Comparison of ENCODE assay signal across 36 cellular contexts in the genomic region with DNA sequence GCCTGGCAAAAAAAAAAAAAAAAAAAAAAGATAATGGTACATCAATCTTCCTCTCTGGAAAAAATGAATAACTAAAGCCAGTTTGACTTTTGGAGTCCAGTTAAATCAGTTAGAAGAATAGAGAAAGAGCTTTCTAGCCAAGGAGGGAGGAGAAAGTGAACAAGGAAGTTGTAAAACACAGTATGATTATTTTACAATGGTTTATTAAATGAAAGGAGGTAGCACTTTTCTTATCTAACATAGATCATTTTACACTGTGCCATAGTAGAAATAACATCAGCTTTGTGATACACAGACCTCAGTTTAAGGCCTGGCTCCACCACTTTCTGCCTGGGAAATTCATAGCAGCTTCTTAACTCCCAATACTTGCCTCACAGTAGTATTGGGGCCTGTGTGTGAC. TPM values are rescaled to one million over a fixed set of nuclear protein-coding genes. Genes with fewer than 3 reads are reported as not detected.
"Had no signal": no experiment of that assay in that cellular context is flagged by ENCODE, and none has a peak within 500 bp of the region (broad histone marks: within the 10 kb centered on the region; RNA-seq: fewer than 3 reads in every experiment).

No MANE protein-coding gene starts in this region.

- H3K36me3 ChIP-seq: ascending aorta, breast epithelium, cardiac muscle cell, esophagus muscularis mucosa, gastrocnemius medialis had no signal

- H3K4me1 Mint-ChIP-seq: activated CD4-positive, alpha-beta T cell treated with anti-CD3 and anti-CD28 coated beads for 36 hours; activated CD4-positive, alpha-beta T cell treated with anti-CD3 and anti-CD28 coated beads, Interleukin-2, amount 10 ng/mL, durations not matched to agents 24 days and 14 days; activated CD8-positive, alpha-beta memory T cell treated with anti-CD3 and anti-CD28 coated beads, Interleukin-2, amount 10 ng/mL, durations not matched to agents 7 days and 5 days; activated naive CD4-positive, alpha-beta T cell treated with anti-CD3 and anti-CD28 coated beads, Interleukin-2, amount 10 ng/mL, durations not matched to agents 7 days and 5 days; activated naive CD8-positive, alpha-beta T cell treated with anti-CD3 and anti-CD28 coated beads, Interleukin-2, amount 10 ng/mL, durations not matched to agents 7 days and 5 days; brain; T-cell; T-helper 17 cell had no signal

- H3K4me1 ChIP-seq: ascending aorta, breast epithelium, esophagus muscularis mucosa, foreskin keratinocyte, gastrocnemius medialis had no signal

- H3K4me3 ChIP-seq: ascending aorta, breast epithelium, cardiac muscle cell, esophagus muscularis mucosa, gastrocnemius medialis had no signal

- H3K9me3 Mint-ChIP-seq: activated CD4-positive, alpha-beta memory T cell treated with anti-CD3 and anti-CD28 coated beads for 36 hours; activated CD4-positive, alpha-beta T cell treated with anti-CD3 and anti-CD28 coated beads, Interleukin-2, amount 10 ng/mL, durations not matched to agents 24 days and 14 days; activated naive CD4-positive, alpha-beta T cell treated with anti-CD3 and anti-CD28 coated beads, Interleukin-2, amount 10 ng/mL, durations not matched to agents 7 days and 5 days; activated naive CD4-positive, alpha-beta T cell treated with anti-CD3 and anti-CD28 coated beads, Interleukin-2, amount 50 U/mL, for 72 hours; activated naive CD8-positive, alpha-beta T cell treated with anti-CD3 and anti-CD28 coated beads, Interleukin-2, amount 10 ng/mL, durations not matched to agents 7 days and 5 days; activated T-helper 1 cell treated with anti-CD3 and anti-CD28 coated beads, Interleukin-12 subunit alpha, Interleukin-12 subunit beta, Interleukin-2, Interleukin-4 antibody, amounts not matched to agents 30 ng/mL and 10 ng/mL and 1 ng/mL, durations not matched to agents 14 hours and 24 hours and 36 hours; brain; T-helper 2 cell treated with Interferon-gamma antibody and Interleukin-4, amounts not matched to agents 5 μg/mL and 100 μg/mL, for 36 hours had no signal

- H3K36me3 Mint-ChIP-seq: activated CD4-positive, alpha-beta memory T cell treated with anti-CD3 and anti-CD28 coated beads for 36 hours; activated CD8-positive, alpha-beta memory T cell treated with anti-CD3 and anti-CD28 coated beads, Interleukin-2, amount 10 ng/mL, durations not matched to agents 7 days and 5 days; activated naive CD4-positive, alpha-beta T cell treated with anti-CD3 and anti-CD28 coated beads, Interleukin-2, amount 10 ng/mL, durations not matched to agents 7 days and 5 days; activated naive CD4-positive, alpha-beta T cell treated with anti-CD3 and anti-CD28 coated beads, Interleukin-2, amount 50 U/mL, for 72 hours; activated naive CD8-positive, alpha-beta T cell treated with anti-CD3 and anti-CD28 coated beads, Interleukin-2, amount 10 ng/mL, durations not matched to agents 7 days and 5 days; brain; T-cell had no signal

- H3K9me3 ChIP-seq: ascending aorta, breast epithelium, esophagus muscularis mucosa, gastrocnemius medialis had no signal

- DNase-seq: activated CD4-positive, alpha-beta memory T cell treated with anti-CD3 and anti-CD28 coated beads for 36 hours; activated CD4-positive, alpha-beta T cell treated with anti-CD3 and anti-CD28 coated beads for 36 hours; activated CD4-positive, alpha-beta T cell treated with anti-CD3 and anti-CD28 coated beads, Interleukin-2, amount 10 ng/mL, durations not matched to agents 24 days and 14 days; activated CD4-positive, CD25-positive, alpha-beta regulatory T cell; activated CD4-positive, CD25-positive, alpha-beta regulatory T cell treated with anti-CD3 and anti-CD28 coated beads, Interleukin-2, amount 50 U/mL, for 72 hours; activated CD8-positive, alpha-beta memory T cell treated with anti-CD3 and anti-CD28 coated beads, Interleukin-2, amount 10 ng/mL, durations not matched to agents 7 days and 5 days; activated CD8-positive, alpha-beta memory T cell treated with anti-CD3 and anti-CD28 coated beads, Interleukin-2, amount 50 U/mL, for 4 hours; activated CD8-positive, alpha-beta T cell treated with anti-CD3 and anti-CD28 coated beads, Interleukin-2, amount 10 ng/mL, durations not matched to agents 7 days and 5 days; activated effector memory CD4-positive, alpha-beta T cell treated with anti-CD3 and anti-CD28 coated beads, Interleukin-2, amount 50 U/mL, for 16 hours; activated naive CD4-positive, alpha-beta T cell; activated naive CD4-positive, alpha-beta T cell treated with anti-CD3 and anti-CD28 coated beads, Interleukin-2, amount 10 ng/mL, durations not matched to agents 7 days and 5 days; activated naive CD8-positive, alpha-beta T cell treated with anti-CD3 and anti-CD28 coated beads, Interleukin-2, amount 10 ng/mL, durations not matched to agents 7 days and 5 days; activated T-cell treated with anti-CD3 and anti-CD28 coated beads, Interleukin-2, amount 50 U/mL, for 1 hour; activated T-cell treated with anti-CD3 and anti-CD28 coated beads, Interleukin-2, amount 50 U/mL, for 48 hours; central memory CD4-positive, alpha-beta T cell; cerebellar nuclear complex; cortex of kidney; dermis blood vessel endothelial cell; effector CD4-positive, alpha-beta T cell; effector memory CD8-positive, alpha-beta T cell; erythroblast; foreskin keratinocyte; gastrocnemius medialis; glutamatergic neuron; SW 1271; T-cell; T-helper 17 cell had no signal

- ATAC-seq: activated CD4-positive, alpha-beta T cell treated with anti-CD3 and anti-CD28 coated beads for 36 hours; activated CD8-positive, alpha-beta memory T cell treated with anti-CD3 and anti-CD28 coated beads, Interleukin-2, amount 10 ng/mL, durations not matched to agents 7 days and 5 days; activated CD8-positive, alpha-beta T cell treated with anti-CD3 and anti-CD28 coated beads, Interleukin-2, amount 10 ng/mL, durations not matched to agents 7 days and 5 days; activated naive CD4-positive, alpha-beta T cell treated with anti-CD3 and anti-CD28 coated beads, Interleukin-2, amount 50 U/mL, for 72 hours; effector memory CD8-positive, alpha-beta T cell; foreskin keratinocyte; gastrocnemius medialis; T-cell; T-helper 17 cell had no signal

- H3K4me3 Mint-ChIP-seq: activated CD4-positive, alpha-beta memory T cell treated with anti-CD3 and anti-CD28 coated beads for 36 hours; activated CD4-positive, alpha-beta T cell treated with anti-CD3 and anti-CD28 coated beads for 36 hours; activated CD4-positive, alpha-beta T cell treated with anti-CD3 and anti-CD28 coated beads, Interleukin-2, amount 10 ng/mL, durations not matched to agents 24 days and 14 days; activated CD8-positive, alpha-beta memory T cell treated with anti-CD3 and anti-CD28 coated beads, Interleukin-2, amount 10 ng/mL, durations not matched to agents 7 days and 5 days; activated CD8-positive, alpha-beta T cell treated with anti-CD3 and anti-CD28 coated beads, Interleukin-2, amount 10 ng/mL, durations not matched to agents 7 days and 5 days; activated naive CD4-positive, alpha-beta T cell treated with anti-CD3 and anti-CD28 coated beads, Interleukin-2, amount 10 ng/mL, durations not matched to agents 7 days and 5 days; activated naive CD8-positive, alpha-beta T cell treated with anti-CD3 and anti-CD28 coated beads, Interleukin-2, amount 10 ng/mL, durations not matched to agents 7 days and 5 days; activated T-helper 1 cell treated with anti-CD3 and anti-CD28 coated beads, Interleukin-12 subunit alpha, Interleukin-12 subunit beta, Interleukin-2, Interleukin-4 antibody, amounts not matched to agents 30 ng/mL and 10 ng/mL and 1 ng/mL, durations not matched to agents 14 hours and 24 hours and 36 hours; brain; effector memory CD8-positive, alpha-beta T cell; T-cell; T-helper 17 cell; T-helper 2 cell treated with Interferon-gamma antibody and Interleukin-4, amounts not matched to agents 5 μg/mL and 100 μg/mL, for 36 hours had no signal

- H3K27me3 ChIP-seq: ascending aorta, breast epithelium, cardiac muscle cell, esophagus muscularis mucosa, foreskin keratinocyte, gastrocnemius medialis had no signal

- H3K27ac Mint-ChIP-seq: activated CD4-positive, alpha-beta memory T cell treated with anti-CD3 and anti-CD28 coated beads for 36 hours; activated CD4-positive, alpha-beta T cell treated with anti-CD3 and anti-CD28 coated beads for 36 hours; activated CD4-positive, alpha-beta T cell treated with anti-CD3 and anti-CD28 coated beads, Interleukin-2, amount 10 ng/mL, durations not matched to agents 24 days and 14 days; activated CD8-positive, alpha-beta memory T cell treated with anti-CD3 and anti-CD28 coated beads, Interleukin-2, amount 10 ng/mL, durations not matched to agents 7 days and 5 days; activated CD8-positive, alpha-beta T cell treated with anti-CD3 and anti-CD28 coated beads, Interleukin-2, amount 10 ng/mL, durations not matched to agents 7 days and 5 days; activated naive CD4-positive, alpha-beta T cell treated with anti-CD3 and anti-CD28 coated beads, Interleukin-2, amount 10 ng/mL, durations not matched to agents 7 days and 5 days; activated naive CD4-positive, alpha-beta T cell treated with anti-CD3 and anti-CD28 coated beads, Interleukin-2, amount 50 U/mL, for 72 hours; activated naive CD8-positive, alpha-beta T cell treated with anti-CD3 and anti-CD28 coated beads, Interleukin-2, amount 10 ng/mL, durations not matched to agents 7 days and 5 days; activated T-helper 1 cell treated with anti-CD3 and anti-CD28 coated beads, Interleukin-12 subunit alpha, Interleukin-12 subunit beta, Interleukin-2, Interleukin-4 antibody, amounts not matched to agents 30 ng/mL and 10 ng/mL and 1 ng/mL, durations not matched to agents 14 hours and 24 hours and 36 hours; activated T-helper 2 cell treated with anti-CD3 and anti-CD28 coated beads, Interferon-gamma antibody, Interleukin-2, Interleukin-4, amounts not matched to agents 10 μg/mL and 5 μg/mL and 100 μg/mL, durations not matched to agents 14 hours and 24 hours and 36 hours; brain; effector memory CD8-positive, alpha-beta T cell; T-cell; T-helper 17 cell; T-helper 2 cell treated with Interferon-gamma antibody and Interleukin-4, amounts not matched to agents 5 μg/mL and 100 μg/mL, for 36 hours had no signal

- H3K27ac ChIP-seq: ascending aorta, breast epithelium, cardiac muscle cell, esophagus muscularis mucosa, foreskin keratinocyte, gastrocnemius medialis had no signal

- H3K27me3 Mint-ChIP-seq: activated CD4-positive, alpha-beta memory T cell treated with anti-CD3 and anti-CD28 coated beads for 36 hours; activated CD4-positive, alpha-beta T cell treated with anti-CD3 and anti-CD28 coated beads for 36 hours; activated CD4-positive, alpha-beta T cell treated with anti-CD3 and anti-CD28 coated beads, Interleukin-2, amount 10 ng/mL, durations not matched to agents 24 days and 14 days; activated CD8-positive, alpha-beta memory T cell treated with anti-CD3 and anti-CD28 coated beads, Interleukin-2, amount 10 ng/mL, durations not matched to agents 7 days and 5 days; activated naive CD4-positive, alpha-beta T cell treated with anti-CD3 and anti-CD28 coated beads, Interleukin-2, amount 10 ng/mL, durations not matched to agents 7 days and 5 days; activated naive CD8-positive, alpha-beta T cell treated with anti-CD3 and anti-CD28 coated beads, Interleukin-2, amount 10 ng/mL, durations not matched to agents 7 days and 5 days; brain; effector memory CD8-positive, alpha-beta T cell; T-cell; T-helper 17 cell had no signal

RNA-seq across cellular contexts. Expression of gene KITLG, which starts 15.4 kb away (rescaled TPM):
- total RNA-seq: activated CD8-positive, alpha-beta T cell treated with anti-CD3 and anti-CD28 coated beads, Interleukin-2, amount 10 ng/mL, durations not matched to agents 7 days and 5 days; activated naive CD4-positive, alpha-beta T cell treated with anti-CD3 and anti-CD28 coated beads, Interleukin-2, amount 50 U/mL, for 72 hours; activated T-helper 1 cell treated with anti-CD3 and anti-CD28 coated beads, Interleukin-12 subunit alpha, Interleukin-12 subunit beta, Interleukin-2, Interleukin-4 antibody, amounts not matched to agents 30 ng/mL and 10 ng/mL and 1 ng/mL, durations not matched to agents 14 hours and 24 hours and 36 hours had no signal
